In the genomic region with DNA sequence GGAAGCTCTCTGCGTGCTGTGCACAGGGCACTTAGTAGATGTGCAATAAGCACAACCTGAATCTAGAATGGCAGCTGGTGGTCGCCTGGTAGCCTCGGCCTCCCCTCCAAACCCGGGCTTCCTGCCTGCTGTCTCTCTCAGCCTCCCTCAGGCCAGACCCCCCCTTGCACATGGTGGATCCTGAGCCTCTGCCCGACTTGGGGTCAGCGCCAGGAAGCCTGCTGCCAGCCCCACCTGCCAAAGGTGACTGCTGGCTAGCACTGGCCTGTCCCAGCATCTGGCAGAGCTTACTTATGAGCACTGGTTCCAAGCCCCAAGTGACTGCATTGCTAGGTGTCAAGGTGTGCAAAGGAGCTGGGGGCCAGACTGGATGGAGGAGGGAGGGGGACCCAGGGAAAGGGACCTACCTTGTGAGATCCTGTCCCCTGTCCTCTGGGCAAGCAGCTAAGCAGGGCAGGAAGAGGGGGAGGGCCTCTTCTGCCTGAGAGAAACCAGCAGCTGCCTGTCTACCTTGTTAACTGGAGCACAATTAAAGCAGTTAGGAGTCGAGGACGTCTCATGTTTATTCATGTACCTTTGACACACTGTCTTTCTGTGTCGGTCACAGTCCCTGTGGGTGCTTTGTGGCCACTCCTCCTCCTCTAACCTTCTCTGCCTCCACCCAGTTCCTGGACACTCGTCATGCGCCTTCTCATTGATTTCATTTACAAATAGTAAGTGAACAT, we compare ENCODE assay signal across 13 cellular contexts.
DNase-seq lines count a peak whose midpoint lies in the region; ATAC-seq lines count a peak whose summit lies in the region.
"Had no signal": no experiment of that assay in that cellular context is flagged by ENCODE, and none has a peak within 500 bp of the region (broad histone marks: within the 10 kb centered on the region; RNA-seq: fewer than 3 reads in every experiment).

No MANE protein-coding gene starts in this region.

- no peak overlapping the region for H3K9ac ChIP-seq in endocrine pancreas (ENCODE audit: control insufficient read depth, insufficient read depth, low read length)
- H3K9ac ChIP-seq: KMS-11 had no signal

- ATAC-seq in esophagus mucosa (no peak), GM21515 (IDR thresholded peaks at IDR 0.05; ENCODE audit: unreplicated experiment) (no peak)
- ATAC-seq: natural killer cell; stimulated activated naive CD8-positive, alpha-beta T cell treated with anti-CD3 and anti-CD28 coated beads, Interleukin-15, amount 100 ng/mL, for 72 hours had no signal

- no peaks in the 10 kb centered on the region for H3K36me3 ChIP-seq in endocrine pancreas (ENCODE audit: control insufficient read depth, insufficient read depth, low read length)
- H3K36me3 ChIP-seq: breast epithelium had no signal

- H3K4me1 ChIP-seq in endocrine pancreas (ENCODE audit: control insufficient read depth, insufficient read depth, low read length) = peaks cover 6% of the 10 kb centered on the region
- H3K4me1 ChIP-seq: breast epithelium had no signal

- peak overlapping the region; percentile 40 for H3K4me3 ChIP-seq in endocrine pancreas (ENCODE audit: control insufficient read depth, insufficient read depth, low read length)
- H3K4me3 ChIP-seq: breast epithelium had no signal

- no peaks in the 10 kb centered on the region for H3K27me3 ChIP-seq in endocrine pancreas (ENCODE audit: control insufficient read depth, insufficient read depth, low read length)
- H3K27me3 ChIP-seq: breast epithelium had no signal

- H3K9me3 ChIP-seq in endocrine pancreas (ENCODE audit: control insufficient read depth, low read length) = no peaks in the 10 kb centered on the region
- H3K9me3 ChIP-seq: breast epithelium had no signal

- DNase-seq in NCI-H1436 (lab: John Stamatoyannopoulos, UW) (peak; percentile 87), NCI-H345 treated with DMSO at 0.1 percent for 48 hours (lab: John Stamatoyannopoulos, UW; ENCODE audit: unreplicated experiment) (peak; percentile 23), retina (peak; percentile 57), amygdala (lab: John Stamatoyannopoulos, UW) (no peak)
- DNase-seq: activated naive CD4-positive, alpha-beta T cell; natural killer cell; SIG-M5; stimulated activated naive CD8-positive, alpha-beta T cell treated with anti-CD3 and anti-CD28 coated beads, Interleukin-15, amount 100 ng/mL, for 72 hours had no signal

Comparison
In these comparisons a context has a peak if more than half of its experiments do, and no peak if none do; other contexts are left out.
1. DNase-seq: peak in NCI-H1436 (single experiment), NCI-H345 treated with DMSO at 0.1 percent for 48 hours (single experiment) and retina (single experiment); none in amygdala (0 of 56).